ENCODE assay signal across 1 cellular context in the genomic region with DNA sequence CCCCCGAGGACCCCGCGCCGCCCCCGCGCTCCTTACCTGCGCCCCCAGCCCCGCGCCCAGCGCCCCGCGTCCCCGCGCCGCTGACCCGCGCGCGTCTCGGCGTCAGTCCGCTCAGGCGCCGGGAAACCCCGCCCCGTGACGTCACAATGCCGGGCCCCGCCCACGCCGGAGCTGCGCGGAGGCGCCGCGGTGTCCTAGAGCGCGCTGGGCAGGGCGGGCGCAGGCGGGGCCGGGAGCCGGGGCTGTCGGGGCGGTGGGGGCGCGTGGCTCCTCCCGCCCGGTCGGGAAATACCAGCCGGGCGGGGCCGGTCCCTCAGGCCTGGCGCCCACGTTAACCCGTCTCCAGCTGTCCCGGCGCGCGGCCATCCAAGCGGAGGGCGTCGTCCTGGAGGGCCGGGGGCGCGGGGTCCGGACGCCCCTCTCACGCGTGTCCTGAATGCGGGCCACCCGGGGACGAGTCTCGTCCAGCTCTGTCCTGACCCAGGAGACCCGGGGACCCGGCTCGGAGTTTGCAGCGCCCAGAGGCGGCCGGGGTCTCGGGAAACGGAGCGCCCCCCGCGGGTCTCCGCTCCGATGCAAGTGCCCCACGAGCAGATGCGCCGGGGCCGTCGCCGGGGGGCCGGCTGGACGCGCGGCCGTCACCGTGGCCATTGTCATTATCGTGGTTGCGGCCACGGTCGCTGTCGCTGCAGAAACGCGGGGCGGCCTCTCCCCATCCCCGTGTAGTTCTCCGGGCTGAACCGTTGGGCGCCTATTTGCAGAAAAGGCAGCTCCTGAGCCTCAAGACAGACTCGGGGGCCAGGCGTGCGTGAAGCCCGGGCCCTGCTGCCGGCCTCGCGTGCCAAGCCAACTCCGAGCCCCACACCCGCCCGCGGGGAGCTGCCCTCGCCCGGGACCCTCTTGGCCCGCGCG.
TF ChIP-seq lines count a peak whose summit lies in the region.

A gene (minus strand): TSS at position 109 of the 912 bp plus-strand sequence. CDS start 727 bp downstream, outside the sequence.

TF ChIP-seq in HepG2, 621 proteins besides CTCF, POLR2A, EP300 and RAD21 (continued from another document and continues in another):
- TF ChIP-seq, protein P1, sequence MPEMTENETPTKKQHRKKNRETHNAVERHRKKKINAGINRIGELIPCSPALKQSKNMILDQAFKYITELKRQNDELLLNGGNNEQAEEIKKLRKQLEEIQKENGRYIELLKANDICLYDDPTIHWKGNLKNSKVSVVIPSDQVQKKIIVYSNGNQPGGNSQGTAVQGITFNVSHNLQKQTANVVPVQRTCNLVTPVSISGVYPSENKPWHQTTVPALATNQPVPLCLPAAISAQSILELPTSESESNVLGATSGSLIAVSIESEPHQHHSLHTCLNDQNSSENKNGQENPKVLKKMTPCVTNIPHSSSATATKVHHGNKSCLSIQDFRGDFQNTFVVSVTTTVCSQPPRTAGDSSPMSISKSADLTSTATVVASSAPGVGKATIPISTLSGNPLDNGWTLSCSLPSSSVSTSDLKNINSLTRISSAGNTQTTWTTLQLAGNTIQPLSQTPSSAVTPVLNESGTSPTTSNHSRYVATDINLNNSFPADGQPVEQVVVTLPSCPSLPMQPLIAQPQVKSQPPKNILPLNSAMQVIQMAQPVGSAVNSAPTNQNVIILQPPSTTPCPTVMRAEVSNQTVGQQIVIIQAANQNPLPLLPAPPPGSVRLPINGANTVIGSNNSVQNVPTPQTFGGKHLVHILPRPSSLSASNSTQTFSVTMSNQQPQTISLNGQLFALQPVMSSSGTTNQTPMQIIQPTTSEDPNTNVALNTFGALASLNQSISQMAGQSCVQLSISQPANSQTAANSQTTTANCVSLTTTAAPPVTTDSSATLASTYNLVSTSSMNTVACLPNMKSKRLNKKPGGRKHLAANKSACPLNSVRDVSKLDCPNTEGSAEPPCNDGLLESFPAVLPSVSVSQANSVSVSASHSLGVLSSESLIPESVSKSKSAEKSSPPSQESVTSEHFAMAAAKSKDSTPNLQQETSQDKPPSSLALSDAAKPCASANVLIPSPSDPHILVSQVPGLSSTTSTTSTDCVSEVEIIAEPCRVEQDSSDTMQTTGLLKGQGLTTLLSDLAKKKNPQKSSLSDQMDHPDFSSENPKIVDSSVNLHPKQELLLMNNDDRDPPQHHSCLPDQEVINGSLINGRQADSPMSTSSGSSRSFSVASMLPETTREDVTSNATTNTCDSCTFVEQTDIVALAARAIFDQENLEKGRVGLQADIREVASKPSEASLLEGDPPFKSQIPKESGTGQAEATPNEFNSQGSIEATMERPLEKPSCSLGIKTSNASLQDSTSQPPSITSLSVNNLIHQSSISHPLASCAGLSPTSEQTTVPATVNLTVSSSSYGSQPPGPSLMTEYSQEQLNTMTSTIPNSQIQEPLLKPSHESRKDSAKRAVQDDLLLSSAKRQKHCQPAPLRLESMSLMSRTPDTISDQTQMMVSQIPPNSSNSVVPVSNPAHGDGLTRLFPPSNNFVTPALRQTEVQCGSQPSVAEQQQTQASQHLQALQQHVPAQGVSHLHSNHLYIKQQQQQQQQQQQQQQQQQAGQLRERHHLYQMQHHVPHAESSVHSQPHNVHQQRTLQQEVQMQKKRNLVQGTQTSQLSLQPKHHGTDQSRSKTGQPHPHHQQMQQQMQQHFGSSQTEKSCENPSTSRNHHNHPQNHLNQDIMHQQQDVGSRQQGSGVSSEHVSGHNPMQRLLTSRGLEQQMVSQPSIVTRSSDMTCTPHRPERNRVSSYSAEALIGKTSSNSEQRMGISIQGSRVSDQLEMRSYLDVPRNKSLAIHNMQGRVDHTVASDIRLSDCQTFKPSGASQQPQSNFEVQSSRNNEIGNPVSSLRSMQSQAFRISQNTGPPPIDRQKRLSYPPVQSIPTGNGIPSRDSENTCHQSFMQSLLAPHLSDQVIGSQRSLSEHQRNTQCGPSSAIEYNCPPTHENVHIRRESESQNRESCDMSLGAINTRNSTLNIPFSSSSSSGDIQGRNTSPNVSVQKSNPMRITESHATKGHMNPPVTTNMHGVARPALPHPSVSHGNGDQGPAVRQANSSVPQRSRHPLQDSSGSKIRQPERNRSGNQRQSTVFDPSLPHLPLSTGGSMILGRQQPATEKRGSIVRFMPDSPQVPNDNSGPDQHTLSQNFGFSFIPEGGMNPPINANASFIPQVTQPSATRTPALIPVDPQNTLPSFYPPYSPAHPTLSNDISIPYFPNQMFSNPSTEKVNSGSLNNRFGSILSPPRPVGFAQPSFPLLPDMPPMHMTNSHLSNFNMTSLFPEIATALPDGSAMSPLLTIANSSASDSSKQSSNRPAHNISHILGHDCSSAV (CRISPR knock-in tag; IDR thresholded peaks at IDR 0.05; ENCODE audit: borderline replicate concordance), result no peak
- TF ChIP-seq ZNF772 (CRISPR knock-in tag; IDR thresholded peaks at IDR 0.05) (no peak), ZNF510 (CRISPR knock-in tag; IDR thresholded peaks at IDR 0.05; ENCODE audit: low read depth) (no peak), SMYD3 (CRISPR knock-in tag; IDR thresholded peaks at IDR 0.05) (no peak), KLF15 (CRISPR knock-in tag; IDR thresholded peaks at IDR 0.05; ENCODE audit: borderline replicate concordance) (no peak), MTA3 (CRISPR knock-in tag; IDR thresholded peaks at IDR 0.05) (no peak), BRD4 (CRISPR knock-in tag; IDR thresholded peaks at IDR 0.05) (no peak), SALL1 (CRISPR knock-in tag; IDR thresholded peaks at IDR 0.05) (peak; percentile 57), RARG (CRISPR knock-in tag; IDR thresholded peaks at IDR 0.05; ENCODE audit: low read depth) (no peak), ZNF839 (CRISPR knock-in tag; IDR thresholded peaks at IDR 0.05; ENCODE audit: borderline replicate concordance) (peak; percentile 46; the same call in 1 of the 2 replicates), PTBP1 (IDR thresholded peaks at IDR 0.05; ENCODE audit: low read depth, low read length, poor library complexity, severe bottlenecking) (no peak), DMAP1 (CRISPR knock-in tag; IDR thresholded peaks at IDR 0.05) (no peak), SIX1 (CRISPR knock-in tag; IDR thresholded peaks at IDR 0.05; ENCODE audit: borderline replicate concordance) (no peak), ZNF468 (CRISPR knock-in tag; IDR thresholded peaks at IDR 0.05) (no peak), ZNF17 (CRISPR knock-in tag; IDR thresholded peaks at IDR 0.05) (no peak)
- TF ChIP-seq, protein P2, sequence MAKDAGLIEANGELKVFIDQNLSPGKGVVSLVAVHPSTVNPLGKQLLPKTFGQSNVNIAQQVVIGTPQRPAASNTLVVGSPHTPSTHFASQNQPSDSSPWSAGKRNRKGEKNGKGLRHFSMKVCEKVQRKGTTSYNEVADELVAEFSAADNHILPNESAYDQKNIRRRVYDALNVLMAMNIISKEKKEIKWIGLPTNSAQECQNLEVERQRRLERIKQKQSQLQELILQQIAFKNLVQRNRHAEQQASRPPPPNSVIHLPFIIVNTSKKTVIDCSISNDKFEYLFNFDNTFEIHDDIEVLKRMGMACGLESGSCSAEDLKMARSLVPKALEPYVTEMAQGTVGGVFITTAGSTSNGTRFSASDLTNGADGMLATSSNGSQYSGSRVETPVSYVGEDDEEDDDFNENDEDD (CRISPR knock-in tag; IDR thresholded peaks at IDR 0.05; ENCODE audit: borderline replicate concordance), result peak; percentile 10; the same call in 1 of the 2 replicates
- TF ChIP-seq, protein P3, sequence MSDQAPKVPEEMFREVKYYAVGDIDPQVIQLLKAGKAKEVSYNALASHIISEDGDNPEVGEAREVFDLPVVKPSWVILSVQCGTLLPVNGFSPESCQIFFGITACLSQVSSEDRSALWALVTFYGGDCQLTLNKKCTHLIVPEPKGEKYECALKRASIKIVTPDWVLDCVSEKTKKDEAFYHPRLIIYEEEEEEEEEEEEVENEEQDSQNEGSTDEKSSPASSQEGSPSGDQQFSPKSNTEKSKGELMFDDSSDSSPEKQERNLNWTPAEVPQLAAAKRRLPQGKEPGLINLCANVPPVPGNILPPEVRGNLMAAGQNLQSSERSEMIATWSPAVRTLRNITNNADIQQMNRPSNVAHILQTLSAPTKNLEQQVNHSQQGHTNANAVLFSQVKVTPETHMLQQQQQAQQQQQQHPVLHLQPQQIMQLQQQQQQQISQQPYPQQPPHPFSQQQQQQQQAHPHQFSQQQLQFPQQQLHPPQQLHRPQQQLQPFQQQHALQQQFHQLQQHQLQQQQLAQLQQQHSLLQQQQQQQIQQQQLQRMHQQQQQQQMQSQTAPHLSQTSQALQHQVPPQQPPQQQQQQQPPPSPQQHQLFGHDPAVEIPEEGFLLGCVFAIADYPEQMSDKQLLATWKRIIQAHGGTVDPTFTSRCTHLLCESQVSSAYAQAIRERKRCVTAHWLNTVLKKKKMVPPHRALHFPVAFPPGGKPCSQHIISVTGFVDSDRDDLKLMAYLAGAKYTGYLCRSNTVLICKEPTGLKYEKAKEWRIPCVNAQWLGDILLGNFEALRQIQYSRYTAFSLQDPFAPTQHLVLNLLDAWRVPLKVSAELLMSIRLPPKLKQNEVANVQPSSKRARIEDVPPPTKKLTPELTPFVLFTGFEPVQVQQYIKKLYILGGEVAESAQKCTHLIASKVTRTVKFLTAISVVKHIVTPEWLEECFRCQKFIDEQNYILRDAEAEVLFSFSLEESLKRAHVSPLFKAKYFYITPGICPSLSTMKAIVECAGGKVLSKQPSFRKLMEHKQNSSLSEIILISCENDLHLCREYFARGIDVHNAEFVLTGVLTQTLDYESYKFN (CRISPR knock-in tag; conservative IDR thresholded peaks at IDR 0.05), result peak; percentile 25; the same call in 1 of the 2 replicates
- TF ChIP-seq, protein P4, sequence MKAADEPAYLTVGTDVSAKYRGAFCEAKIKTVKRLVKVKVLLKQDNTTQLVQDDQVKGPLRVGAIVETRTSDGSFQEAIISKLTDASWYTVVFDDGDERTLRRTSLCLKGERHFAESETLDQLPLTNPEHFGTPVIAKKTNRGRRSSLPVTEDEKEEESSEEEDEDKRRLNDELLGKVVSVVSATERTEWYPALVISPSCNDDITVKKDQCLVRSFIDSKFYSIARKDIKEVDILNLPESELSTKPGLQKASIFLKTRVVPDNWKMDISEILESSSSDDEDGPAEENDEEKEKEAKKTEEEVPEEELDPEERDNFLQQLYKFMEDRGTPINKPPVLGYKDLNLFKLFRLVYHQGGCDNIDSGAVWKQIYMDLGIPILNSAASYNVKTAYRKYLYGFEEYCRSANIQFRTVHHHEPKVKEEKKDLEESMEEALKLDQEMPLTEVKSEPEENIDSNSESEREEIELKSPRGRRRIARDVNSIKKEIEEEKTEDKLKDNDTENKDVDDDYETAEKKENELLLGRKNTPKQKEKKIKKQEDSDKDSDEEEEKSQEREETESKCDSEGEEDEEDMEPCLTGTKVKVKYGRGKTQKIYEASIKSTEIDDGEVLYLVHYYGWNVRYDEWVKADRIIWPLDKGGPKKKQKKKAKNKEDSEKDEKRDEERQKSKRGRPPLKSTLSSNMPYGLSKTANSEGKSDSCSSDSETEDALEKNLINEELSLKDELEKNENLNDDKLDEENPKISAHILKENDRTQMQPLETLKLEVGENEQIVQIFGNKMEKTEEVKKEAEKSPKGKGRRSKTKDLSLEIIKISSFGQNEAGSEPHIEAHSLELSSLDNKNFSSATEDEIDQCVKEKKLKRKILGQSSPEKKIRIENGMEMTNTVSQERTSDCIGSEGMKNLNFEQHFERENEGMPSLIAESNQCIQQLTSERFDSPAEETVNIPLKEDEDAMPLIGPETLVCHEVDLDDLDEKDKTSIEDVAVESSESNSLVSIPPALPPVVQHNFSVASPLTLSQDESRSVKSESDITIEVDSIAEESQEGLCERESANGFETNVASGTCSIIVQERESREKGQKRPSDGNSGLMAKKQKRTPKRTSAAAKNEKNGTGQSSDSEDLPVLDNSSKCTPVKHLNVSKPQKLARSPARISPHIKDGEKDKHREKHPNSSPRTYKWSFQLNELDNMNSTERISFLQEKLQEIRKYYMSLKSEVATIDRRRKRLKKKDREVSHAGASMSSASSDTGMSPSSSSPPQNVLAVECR (CRISPR knock-in tag; IDR thresholded peaks at IDR 0.05; ENCODE audit: borderline replicate concordance), result peak; percentile 63; the same call in 1 of the 2 replicates
- TF ChIP-seq, protein P5, sequence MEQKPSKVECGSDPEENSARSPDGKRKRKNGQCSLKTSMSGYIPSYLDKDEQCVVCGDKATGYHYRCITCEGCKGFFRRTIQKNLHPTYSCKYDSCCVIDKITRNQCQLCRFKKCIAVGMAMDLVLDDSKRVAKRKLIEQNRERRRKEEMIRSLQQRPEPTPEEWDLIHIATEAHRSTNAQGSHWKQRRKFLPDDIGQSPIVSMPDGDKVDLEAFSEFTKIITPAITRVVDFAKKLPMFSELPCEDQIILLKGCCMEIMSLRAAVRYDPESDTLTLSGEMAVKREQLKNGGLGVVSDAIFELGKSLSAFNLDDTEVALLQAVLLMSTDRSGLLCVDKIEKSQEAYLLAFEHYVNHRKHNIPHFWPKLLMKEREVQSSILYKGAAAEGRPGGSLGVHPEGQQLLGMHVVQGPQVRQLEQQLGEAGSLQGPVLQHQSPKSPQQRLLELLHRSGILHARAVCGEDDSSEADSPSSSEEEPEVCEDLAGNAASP (CRISPR knock-in tag; IDR thresholded peaks at IDR 0.05; ENCODE audit: borderline replicate concordance), result no peak
- TF ChIP-seq, protein P6, sequence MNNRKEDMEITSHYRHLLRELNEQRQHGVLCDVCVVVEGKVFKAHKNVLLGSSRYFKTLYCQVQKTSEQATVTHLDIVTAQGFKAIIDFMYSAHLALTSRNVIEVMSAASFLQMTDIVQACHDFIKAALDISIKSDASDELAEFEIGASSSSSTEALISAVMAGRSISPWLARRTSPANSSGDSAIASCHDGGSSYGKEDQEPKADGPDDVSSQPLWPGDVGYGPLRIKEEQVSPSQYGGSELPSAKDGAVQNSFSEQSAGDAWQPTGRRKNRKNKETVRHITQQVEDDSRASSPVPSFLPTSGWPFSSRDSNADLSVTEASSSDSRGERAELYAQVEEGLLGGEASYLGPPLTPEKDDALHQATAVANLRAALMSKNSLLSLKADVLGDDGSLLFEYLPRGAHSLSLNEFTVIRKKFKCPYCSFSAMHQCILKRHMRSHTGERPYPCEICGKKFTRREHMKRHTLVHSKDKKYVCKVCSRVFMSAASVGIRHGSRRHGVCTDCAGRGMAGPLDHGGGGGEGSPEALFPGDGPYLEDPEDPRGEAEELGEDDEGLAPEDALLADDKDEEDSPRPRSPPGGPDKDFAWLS (CRISPR knock-in tag; IDR thresholded peaks at IDR 0.05; ENCODE audit: borderline replicate concordance), result no peak
- TF ChIP-seq, protein P7, sequence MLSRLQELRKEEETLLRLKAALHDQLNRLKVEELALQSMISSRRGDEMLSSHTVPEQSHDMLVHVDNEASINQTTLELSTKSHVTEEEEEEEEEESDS (CRISPR knock-in tag; IDR thresholded peaks at IDR 0.05; ENCODE audit: borderline replicate concordance), result no peak
- TF ChIP-seq, protein P8, sequence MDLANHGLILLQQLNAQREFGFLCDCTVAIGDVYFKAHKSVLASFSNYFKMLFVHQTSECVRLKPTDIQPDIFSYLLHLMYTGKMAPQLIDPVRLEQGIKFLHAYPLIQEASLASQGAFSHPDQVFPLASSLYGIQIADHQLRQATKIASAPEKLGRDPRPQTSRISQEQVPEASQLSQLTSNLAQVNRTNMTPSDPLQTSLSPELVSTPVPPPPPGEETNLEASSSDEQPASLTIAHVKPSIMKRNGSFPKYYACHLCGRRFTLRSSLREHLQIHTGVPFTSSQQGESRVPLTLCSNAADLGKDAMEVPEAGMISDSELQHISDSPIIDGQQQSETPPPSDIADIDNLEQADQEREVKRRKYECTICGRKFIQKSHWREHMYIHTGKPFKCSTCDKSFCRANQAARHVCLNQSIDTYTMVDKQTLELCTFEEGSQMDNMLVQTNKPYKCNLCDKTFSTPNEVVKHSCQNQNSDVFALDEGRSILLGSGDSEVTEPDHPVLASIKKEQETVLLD (CRISPR knock-in tag; IDR thresholded peaks at IDR 0.05; ENCODE audit: low read depth), result 0 out of 2 replicates have a peak, but pooled peaks have one; percentile 51
